In the genomic region with DNA sequence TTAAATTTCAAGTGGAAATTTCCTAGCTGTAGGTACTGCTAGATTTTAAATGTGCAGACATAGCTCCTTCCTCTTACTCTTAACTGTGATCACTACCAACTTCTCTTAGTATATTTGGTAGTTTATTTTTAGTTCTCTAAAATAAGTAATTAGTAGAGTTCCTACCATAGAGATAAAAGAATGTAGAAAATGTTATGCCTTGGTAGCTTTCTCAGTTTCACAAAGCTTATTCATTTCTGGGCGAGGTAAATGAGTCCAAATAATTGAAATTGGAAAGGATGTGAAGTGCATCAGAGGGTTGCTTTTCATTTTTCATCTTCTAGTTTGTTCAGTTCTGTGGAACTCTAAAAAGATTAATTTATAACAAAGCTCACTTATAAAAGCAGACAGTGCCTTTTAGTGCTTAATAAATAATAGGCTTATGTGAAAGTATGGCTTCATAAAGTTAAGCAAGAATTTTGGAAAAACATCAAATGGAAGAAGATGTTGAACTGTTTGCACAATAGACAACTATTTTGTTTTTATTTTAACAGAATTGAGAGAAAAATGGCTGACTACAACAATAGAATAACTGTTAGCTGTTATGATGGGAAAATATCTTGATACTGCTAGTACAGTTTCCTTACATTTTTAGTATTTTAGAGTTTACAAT, we compare ENCODE assay signal across 13 cellular contexts.
DNase-seq lines count a peak whose midpoint lies in the region; ATAC-seq and TF ChIP-seq lines count a peak whose summit lies in the region.
"Had no signal": no experiment of that assay in that cellular context is flagged by ENCODE, and none has a peak within 500 bp of the region (broad histone marks: within the 10 kb centered on the region; RNA-seq: fewer than 3 reads in every experiment).

No MANE protein-coding gene starts in this region.

- H3K27ac ChIP-seq in foreskin keratinocyte (no peak overlapping the region), tibial artery (no peak overlapping the region), RWPE1 (no peak overlapping the region)

- CTCF ChIA-PET in RWPE1 (lab: Yijun Ruan, JAX) = interaction anchor here (0.6 kb wide), 2 partner anchors 624 to 1340 kb away, joined by 3 to 6 read pairs; no protein-coding TSS in a partner anchor

- H3K36me3 ChIP-seq in tibial artery = peaks cover 0 to 14% (median 8%) of the 10 kb centered on the region in 3 donors

- POLR2A ChIA-PET in RWPE1 (lab: Yijun Ruan, JAX; ENCODE audit: low non-redundant PET) = no interaction called here

- no peak overlapping the region for H3K4me3 ChIP-seq in tibial artery

- no peaks in the 10 kb centered on the region for H3K4me1 ChIP-seq in foreskin keratinocyte
- peaks cover 0 to 15% (median 2%) of the 10 kb centered on the region in 4 donors for H3K4me1 ChIP-seq in tibial artery

- H3K27me3 ChIP-seq in foreskin keratinocyte (no peaks in the 10 kb centered on the region), tibial artery (no peaks in the 10 kb centered on the region)

- ATAC-seq in GM18861 (IDR thresholded peaks at IDR 0.05; ENCODE audit: unreplicated experiment) (peak; percentile 78), GM21529 (IDR thresholded peaks at IDR 0.05; ENCODE audit: unreplicated experiment) (peak; percentile 52), HG03135 (IDR thresholded peaks at IDR 0.05; ENCODE audit: unreplicated experiment) (peak; percentile 74), foreskin keratinocyte (no peak)
- ATAC-seq: SK-N-SH treated with all-trans-retinoic acid at 6 μM for 48 hours had no signal

- peak; percentile 19 for DNase-seq in foreskin melanocyte
- no peak for DNase-seq in foreskin keratinocyte
- no peak for DNase-seq in tibial artery
- no peak for DNase-seq in RWPE1 (ENCODE audit: low spot score)
- no peak for DNase-seq in OCI-M1 (lab: John Stamatoyannopoulos, UW)
- DNase-seq: activated CD4-positive, alpha-beta T cell treated with anti-CD3 and anti-CD28 coated beads, Interleukin-2, amount 10 ng/mL, durations not matched to agents 24 days and 14 days; endodermal cell; MV-4-11; NCI-H748 treated with DMSO at 0.1 percent for 48 hours had no signal

- H3K9me3 ChIP-seq in tibial artery = no peaks in the 10 kb centered on the region

- no peak for TF ChIP-seq CTCF in foreskin keratinocyte (conservative IDR thresholded peaks at IDR 0.05)
- no peak for TF ChIP-seq CTCF in tibial artery (IDR thresholded peaks at IDR 0.05)
- no peak for TF ChIP-seq CTCF in RWPE1 (conservative IDR thresholded peaks at IDR 0.05; ENCODE audit: low read depth)

- intact Hi-C loops in tibial artery (cut with DNase I; ENCODE audit: low total_unique reads) = no loop called here
